ENCODE assay signal across 12 cellular contexts in genomic region chr19:4326837-4327251, GRCh38. TPM values are rescaled to one million over a fixed set of nuclear protein-coding genes. Genes with fewer than 3 reads are reported as not detected.
A peak's percentile ranks its signal among the peaks of the same experiment; 100 is the strongest.
DNase-seq lines count a peak whose midpoint lies in the region; ATAC-seq and TF ChIP-seq lines count a peak whose summit lies in the region.
"Had no signal": no experiment of that assay in that cellular context is flagged by ENCODE, and none has a peak within 500 bp of the region (broad histone marks: within the 10 kb centered on the region; RNA-seq: fewer than 3 reads in every experiment).

No MANE protein-coding gene starts in this region.

- no peak overlapping the region for H3K4ac ChIP-seq in IMR-90 (ENCODE audit: low read depth, low read length)

- peaks cover 14% of the 10 kb centered on the region for H3K27me3 Mint-ChIP-seq in CD4-positive, CD25-positive, alpha-beta regulatory T cell
- H3K27me3 Mint-ChIP-seq in chondrocyte (ENCODE audit: low read depth) (no peaks in the 10 kb centered on the region), naive B cell (peaks cover 0 to 31% (median 0%) of the 10 kb centered on the region in 3 donors)

- H3K56ac ChIP-seq in IMR-90 (ENCODE audit: extremely low read depth, insufficient read depth, low read length): no peak overlapping the region

- no peaks in the 10 kb centered on the region for H3K36me3 ChIP-seq in CD4-positive, CD25-positive, alpha-beta regulatory T cell (ENCODE audit: control insufficient read depth, insufficient read depth, low read length)
- no peaks in the 10 kb centered on the region for H3K36me3 ChIP-seq in IMR-90 (ENCODE audit: control insufficient read depth, insufficient read depth, low read length)

- intact Hi-C loops in IMR-90 (cut with micrococcal nuclease): no loop called here

- no peak overlapping the region for H3K23ac ChIP-seq in IMR-90 (ENCODE audit: low read depth, low read length)

- TF ChIP-seq POLR2A in IMR-90 (IDR thresholded peaks at IDR 0.05; ENCODE audit: low read depth, low read length): no peak

- no peak overlapping the region for H3K4me3 ChIP-seq in CD4-positive, CD25-positive, alpha-beta regulatory T cell (ENCODE audit: low read depth, low read length)
- no peak overlapping the region for H3K4me3 ChIP-seq in IMR-90 (ENCODE audit: insufficient read depth, low read depth, low read length)

- TF ChIP-seq CTCF in IMR-90 (conservative IDR thresholded peaks at IDR 0.05; ENCODE audit: low read depth, low read length) (no peak), chondrocyte (IDR thresholded peaks at IDR 0.05) (no peak)

- ATAC-seq in CD4-positive, CD25-positive, alpha-beta regulatory T cell (ENCODE audit: low read depth in 2 of 2): no peak
- ATAC-seq in IMR-90 (ENCODE audit: low read depth) (no peak), naive B cell (ENCODE audit: low read depth in 2 of 2) (no peak)

- DNase-seq in CD4-positive, CD25-positive, alpha-beta regulatory T cell: peak in 1 of 3 donors; percentile 25
- DNase-seq in IMR-90: no peak
- DNase-seq in chondrocyte (ENCODE audit: low spot score): no peak
- no peak for DNase-seq in naive B cell
- no peak for DNase-seq in COR-L47 (lab: John Stamatoyannopoulos, UW)
- DNase-seq in NCI-H1092 treated with DMSO at 0.1 percent for 48 hours (lab: John Stamatoyannopoulos, UW): no peak
- no peak for DNase-seq in inferior parietal cortex (ENCODE audit: extremely low spot score)
- DNase-seq in ACHN: no peak
- DNase-seq: amniotic stem cell, NCI-H2029 had no signal

- dilution Hi-C loops in IMR-90 (cut with HindIII; ENCODE audit: low sequenced_read_pairs, unreplicated experiment): no loop called here

- BruUV-seq in IMR-90 (replicated peaks; lab: Mats Ljungman, UMichigan): no TSS peak

- peaks cover 0 to 29% (median 16%) of the 10 kb centered on the region in 4 donors for H3K4me1 Mint-ChIP-seq in CD4-positive, CD25-positive, alpha-beta regulatory T cell
- peaks cover 18% of the 10 kb centered on the region for H3K4me1 Mint-ChIP-seq in chondrocyte (ENCODE audit: low read depth)
- peaks cover 25 to 34% (median 28%) of the 10 kb centered on the region in 3 donors for H3K4me1 Mint-ChIP-seq in naive B cell

- no peak overlapping the region for H4K5ac ChIP-seq in IMR-90 (ENCODE audit: low read depth, low read length)

- peak overlapping the region in 1 of 3 donors; percentile 69 for H3K27ac Mint-ChIP-seq in CD4-positive, CD25-positive, alpha-beta regulatory T cell
- H3K27ac Mint-ChIP-seq in chondrocyte (ENCODE audit: unreplicated experiment): no peak overlapping the region
- H3K27ac Mint-ChIP-seq in naive B cell: peak overlapping the region in 2 of 6 donors; percentile 92 to 96

- H3K36me3 Mint-ChIP-seq in CD4-positive, CD25-positive, alpha-beta regulatory T cell: no peaks in the 10 kb centered on the region
- H3K36me3 Mint-ChIP-seq in chondrocyte (ENCODE audit: low read depth): no peaks in the 10 kb centered on the region
- H3K36me3 Mint-ChIP-seq in naive B cell: no peaks in the 10 kb centered on the region

- CTCF ChIA-PET in IMR-90 (lab: Yijun Ruan, JAX): no interaction called here

- no peaks in the 10 kb centered on the region for H3K9me3 ChIP-seq in CD4-positive, CD25-positive, alpha-beta regulatory T cell (ENCODE audit: control insufficient read depth in 2 of 2, low read length in 2 of 2)
- H3K9me3 ChIP-seq in IMR-90 (ENCODE audit: control insufficient read depth, insufficient read depth, low read length): no peaks in the 10 kb centered on the region
- H3K9me3 ChIP-seq: testis had no signal

- peaks cover 0 to 5% (median 0%) of the 10 kb centered on the region in 7 donors for H3K9me3 Mint-ChIP-seq in CD4-positive, CD25-positive, alpha-beta regulatory T cell
- H3K9me3 Mint-ChIP-seq in chondrocyte (ENCODE audit: low read depth) (no peaks in the 10 kb centered on the region), naive B cell (peaks cover 0 to 11% (median 2%) of the 10 kb centered on the region in 7 donors)

- no peak overlapping the region for H4K91ac ChIP-seq in IMR-90 (ENCODE audit: insufficient read depth, low read depth, low read length)

- in situ Hi-C loops in IMR-90 (cut with MboI; ENCODE audit: low sequenced_read_pairs): no loop called here
- in situ Hi-C loops in ACHN (cut with HindIII; ENCODE audit: low pct_ligation_motif_present, low pct_unique_long_range_greater_than_20kb, low sequenced_read_pairs): no loop called here

- H3K9ac ChIP-seq in IMR-90 (ENCODE audit: low read depth, low read length): no peak overlapping the region

- H2BK20ac ChIP-seq in IMR-90 (ENCODE audit: low read depth, low read length): no peak overlapping the region

- H4K8ac ChIP-seq in IMR-90 (ENCODE audit: low read depth in 2 of 2, low read length in 2 of 2): no peak overlapping the region; a peak in 1 of 4 replicates

- no peaks in the 10 kb centered on the region for H3K79me1 ChIP-seq in IMR-90 (ENCODE audit: low read depth in 1 of 2, low read length in 2 of 2)

- H2AK5ac ChIP-seq in IMR-90 (ENCODE audit: low read depth, low read length): no peak overlapping the region

- H2BK15ac ChIP-seq in IMR-90 (ENCODE audit: low read depth, low read length): no peak overlapping the region

- POLR2A ChIA-PET in IMR-90 (lab: Charles Lee; ENCODE audit: unreplicated experiment): no interaction called here

- no peak overlapping the region for H2BK5ac ChIP-seq in IMR-90 (ENCODE audit: low read depth, low read length, poor library complexity, severe bottlenecking)

- no peak overlapping the region for H2BK120ac ChIP-seq in IMR-90 (ENCODE audit: low read depth, low read length)

- peak overlapping the region; percentile 65 for H3K4me2 ChIP-seq in IMR-90 (ENCODE audit: low read depth, low read length)

- H3K27ac ChIP-seq in CD4-positive, CD25-positive, alpha-beta regulatory T cell (ENCODE audit: insufficient read depth, low read length, poor library complexity, severe bottlenecking): no peak overlapping the region
- H3K27ac ChIP-seq in IMR-90 (ENCODE audit: insufficient read depth, low read length): no peak overlapping the region
- H3K27ac ChIP-seq: skin epidermis, testis had no signal

- no peaks in the 10 kb centered on the region for H3K27me3 ChIP-seq in CD4-positive, CD25-positive, alpha-beta regulatory T cell (ENCODE audit: control insufficient read depth, insufficient read depth, low read length)
- H3K27me3 ChIP-seq in IMR-90 (ENCODE audit: control insufficient read depth, insufficient read depth, low read length): no peaks in the 10 kb centered on the region; the same call in 1 of the 2 replicates
- H3K27me3 ChIP-seq: testis had no signal

- TF ChIP-seq RAD21 in IMR-90 (IDR thresholded peaks at IDR 0.05; ENCODE audit: low read length): no peak

- no peaks in the 10 kb centered on the region for H4K20me1 ChIP-seq in IMR-90 (ENCODE audit: insufficient read depth, low read length)

- H3K9me1 ChIP-seq in IMR-90 (ENCODE audit: insufficient read depth, low read length): no peaks in the 10 kb centered on the region

- H2AFZ ChIP-seq in IMR-90 (replicated peaks; ENCODE audit: low read length, poor library complexity): peak overlapping the region; percentile 84

- H3K14ac ChIP-seq in IMR-90 (replicated peaks; ENCODE audit: low read depth, low read length): no peak overlapping the region

- 9% methylated on average over 23 of the region's 33 CpGs; no CpG with 5 or more reads in 1 of the 2 experiments for WGBS in IMR-90 (ENCODE audit: extremely low coverage in 2 of 2, insufficient read length in 1 of 2), 2 experiments

- peaks cover 22% of the 10 kb centered on the region for H3K4me1 ChIP-seq in CD4-positive, CD25-positive, alpha-beta regulatory T cell (ENCODE audit: control insufficient read depth, insufficient read depth, low read length, poor library complexity, severe bottlenecking)
- H3K4me1 ChIP-seq in IMR-90 (ENCODE audit: control insufficient read depth, insufficient read depth, low read length): no peaks in the 10 kb centered on the region

- H3K4me3 Mint-ChIP-seq in CD4-positive, CD25-positive, alpha-beta regulatory T cell: peak overlapping the region in 3 of 4 donors; percentile 74 to 90 (median 88)
- H3K4me3 Mint-ChIP-seq in chondrocyte (ENCODE audit: unreplicated experiment): peak overlapping the region; percentile 78
- peak overlapping the region in 6 of 8 donors; percentile 60 to 93 (median 83) for H3K4me3 Mint-ChIP-seq in naive B cell

- H3K18ac ChIP-seq in IMR-90 (ENCODE audit: low read depth, low read length): no peak overlapping the region

- peak overlapping the region; percentile 22 for H2AK9ac ChIP-seq in IMR-90 (replicated peaks; ENCODE audit: low read depth, low read length, poor library complexity)

RNA-seq across cellular contexts. Expression of gene STAP2, which starts 11.8 kb away (rescaled TPM):
- total RNA-seq in CD4-positive, CD25-positive, alpha-beta regulatory T cell: 2.2 TPM
- polyA plus RNA-seq in CD4-positive, CD25-positive, alpha-beta regulatory T cell: 1 to 10 TPM; 1.6 to 3.0 (median 2.4) TPM
- total RNA-seq in IMR-90 (2012; rRNA removed) (1.3 and 1.4 TPM in 2 replicates), chondrocyte (0.85 to 2.0 TPM (median 1.0 TPM) in 3 replicates)
- polyA plus RNA-seq in IMR-90 (2012; rRNA removed) (3.2 and 3.4 TPM in 2 replicates), naive B cell (ENCODE audit: low read depth in 6 of 6) (under 1 TPM in 1 of 6 donors, not detected in 5; 0.94 TPM)
- polyA plus RNA-seq in IMR-90 (2012; cell fraction: cytosol; rRNA removed): 7.1 and 7.7 TPM in 2 replicates
- polyA plus RNA-seq in IMR-90 (2012; cell fraction: nucleus; rRNA removed; ENCODE audit: low replicate concordance): 10.0 and 17.1 TPM in 2 replicates

RNA-seq across cellular contexts. Expression of gene MPND, which starts 16.5 kb away (rescaled TPM):
- total RNA-seq in CD4-positive, CD25-positive, alpha-beta regulatory T cell: 12.2 TPM
- 1 to 10 TPM; 4.9 to 7.2 (median 5.7) TPM for polyA plus RNA-seq in CD4-positive, CD25-positive, alpha-beta regulatory T cell
- total RNA-seq in IMR-90 (2012; rRNA removed): 2.3 and 3.3 TPM in 2 replicates
- 8.1 and 9.8 TPM in 2 replicates for polyA plus RNA-seq in IMR-90 (2012; rRNA removed)
- polyA plus RNA-seq in IMR-90 (2012; cell fraction: cytosol; rRNA removed): 12.5 and 13.1 TPM in 2 replicates
- polyA plus RNA-seq in IMR-90 (2012; cell fraction: nucleus; rRNA removed; ENCODE audit: low replicate concordance): 4.6 and 9.8 TPM in 2 replicates
- total RNA-seq in chondrocyte: 13.6 to 14.9 TPM (median 14.1 TPM) in 3 replicates
- polyA plus RNA-seq in naive B cell (ENCODE audit: low read depth in 6 of 6): 1 to 10 TPM; 4.6 to 6.3 (median 5.4) TPM

RNA-seq across cellular contexts. Expression of gene FSD1, which starts 22.4 kb away (rescaled TPM):
- 1.0 TPM for total RNA-seq in CD4-positive, CD25-positive, alpha-beta regulatory T cell
- polyA plus RNA-seq in CD4-positive, CD25-positive, alpha-beta regulatory T cell: 1 to 10 TPM in 1 of 4 donors, under 1 TPM in 1, not detected in 2; 0.76 to 1.6 TPM
- 17.4 and 19.2 TPM in 2 replicates for total RNA-seq in IMR-90 (2012; rRNA removed)
- 23.4 and 24.4 TPM in 2 replicates for polyA plus RNA-seq in IMR-90 (2012; rRNA removed)
- 14.6 and 37.7 TPM in 2 replicates for polyA plus RNA-seq in IMR-90 (2012; cell fraction: cytosol; rRNA removed)
- 53.7 and 112 TPM in 2 replicates for polyA plus RNA-seq in IMR-90 (2012; cell fraction: nucleus; rRNA removed; ENCODE audit: low replicate concordance)
- total RNA-seq in chondrocyte: 8.8 to 13.7 TPM (median 11.6 TPM) in 3 replicates
- polyA plus RNA-seq in naive B cell (ENCODE audit: low read depth in 6 of 6): 1 to 10 TPM in 3 of 6 donors, under 1 TPM in 1, not detected in 2; 1.00 to 1.6 (median 1.3) TPM

RNA-seq across cellular contexts. Expression of gene TMIGD2, which starts 24.7 kb away (rescaled TPM):
- total RNA-seq in CD4-positive, CD25-positive, alpha-beta regulatory T cell: 4.8 TPM
- polyA plus RNA-seq in CD4-positive, CD25-positive, alpha-beta regulatory T cell: 10 to 100 TPM in 2 of 4 donors, 1 to 10 TPM in 2; 4.8 to 17.1 (median 11.1) TPM
- total RNA-seq in IMR-90 (2012; rRNA removed) (not detected in 2 replicates), chondrocyte (not detected in 3 replicates)
- polyA plus RNA-seq in IMR-90 (2012; rRNA removed) (not detected in 2 replicates), naive B cell (ENCODE audit: low read depth in 6 of 6) (not detected)
- polyA plus RNA-seq in IMR-90 (2012; cell fraction: cytosol; rRNA removed): not detected in 2 replicates
- 0.07 TPM in 1 of 2 replicates, not detected in the other for polyA plus RNA-seq in IMR-90 (2012; cell fraction: nucleus; rRNA removed; ENCODE audit: low replicate concordance)

RNA-seq across cellular contexts. Expression of gene SHD, which starts 47.8 kb away (rescaled TPM):
- not detected for total RNA-seq in CD4-positive, CD25-positive, alpha-beta regulatory T cell
- not detected for polyA plus RNA-seq in CD4-positive, CD25-positive, alpha-beta regulatory T cell
- total RNA-seq in IMR-90 (2012; rRNA removed) (not detected in 2 replicates), chondrocyte (not detected in 3 replicates)
- polyA plus RNA-seq in IMR-90 (2012; rRNA removed) (not detected in 2 replicates), naive B cell (ENCODE audit: low read depth in 6 of 6) (not detected)
- polyA plus RNA-seq in IMR-90 (2012; cell fraction: cytosol; rRNA removed): not detected in 2 replicates
- polyA plus RNA-seq in IMR-90 (2012; cell fraction: nucleus; rRNA removed; ENCODE audit: low replicate concordance): not detected in 2 replicates
